10 cellular contexts compared by ENCODE assay signal in the genomic region with DNA sequence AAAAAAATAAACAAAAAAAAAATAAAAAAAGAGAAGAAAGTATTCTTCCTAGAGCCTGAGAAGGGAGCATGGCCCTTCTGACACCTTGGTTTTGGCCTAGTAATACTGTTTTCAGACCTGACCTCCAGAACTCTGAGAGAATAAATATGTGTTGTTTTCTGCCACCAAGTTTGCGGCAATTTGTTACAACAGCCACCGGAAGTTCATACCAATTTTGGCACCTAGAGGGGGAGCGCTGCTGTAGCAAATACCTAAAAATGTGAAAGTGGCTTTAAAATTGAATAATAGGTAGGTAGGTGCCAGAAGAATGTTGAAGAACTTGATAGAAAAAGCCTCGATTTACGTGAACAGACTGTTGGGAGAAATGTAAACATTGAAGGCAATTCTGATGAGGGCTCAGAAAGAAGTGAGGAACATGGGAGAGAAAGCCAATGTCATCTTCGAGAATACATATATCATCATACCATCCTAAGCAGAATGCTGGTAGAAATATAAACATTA. TPM values are rescaled to one million over a fixed set of nuclear protein-coding genes. Genes with fewer than 3 reads are reported as not detected.
"Had no signal": no experiment of that assay in that cellular context is flagged by ENCODE, and none has a peak within 500 bp of the region (broad histone marks: within the 10 kb centered on the region; RNA-seq: fewer than 3 reads in every experiment).

No MANE protein-coding gene starts in this region.

- H3K36me3 Mint-ChIP-seq: IgD-negative memory B cell had no signal

- H3K27ac Mint-ChIP-seq: IgD-negative memory B cell had no signal

- H3K27ac ChIP-seq: HL-60, KMS-11 had no signal

- H3K4me2 ChIP-seq: KMS-11 had no signal

- H3K4me3 Mint-ChIP-seq: IgD-negative memory B cell had no signal

- FAIRE-seq: HepG2, HTR-8/SVneo had no signal

- DNase-seq: IMR-90, KBM-7, KG1 had no signal

- ATAC-seq: HepG2 had no signal

- H3K9ac ChIP-seq: KMS-11 had no signal

RNA-seq across cellular contexts. Expression of gene SPACA5B, which starts 27.5 kb away (rescaled TPM):
- total RNA-seq: HepG2, HT-29, HT1080, IMR-90 had no signal
- polyA plus RNA-seq: HepG2, IgD-negative memory B cell, IMR-90 had no signal

RNA-seq across cellular contexts. Expression of gene ZNF630, which starts 31.5 kb away (rescaled TPM):
- total RNA-seq: HepG2, HT1080 had no signal
- polyA plus RNA-seq: HepG2 had no signal
